Comparison of ENCODE assay signal across 8 cellular contexts in genomic region chr6:36885461-36886401, GRCh38. TPM values are rescaled to one million over a fixed set of nuclear protein-coding genes. Genes with fewer than 3 reads are reported as not detected.
DNase-seq lines count a peak whose midpoint lies in the region; ATAC-seq and TF ChIP-seq lines count a peak whose summit lies in the region.

A gene with protein sequence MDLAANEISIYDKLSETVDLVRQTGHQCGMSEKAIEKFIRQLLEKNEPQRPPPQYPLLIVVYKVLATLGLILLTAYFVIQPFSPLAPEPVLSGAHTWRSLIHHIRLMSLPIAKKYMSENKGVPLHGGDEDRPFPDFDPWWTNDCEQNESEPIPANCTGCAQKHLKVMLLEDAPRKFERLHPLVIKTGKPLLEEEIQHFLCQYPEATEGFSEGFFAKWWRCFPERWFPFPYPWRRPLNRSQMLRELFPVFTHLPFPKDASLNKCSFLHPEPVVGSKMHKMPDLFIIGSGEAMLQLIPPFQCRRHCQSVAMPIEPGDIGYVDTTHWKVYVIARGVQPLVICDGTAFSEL (plus strand): TSS chr6:36885952. CDS start chr6:36899445, 13,493 bp downstream.

- TF ChIP-seq CTCF in C4-2B (conservative IDR thresholded peaks at IDR 0.05) (peak; percentile 92), colonic mucosa (IDR thresholded peaks at IDR 0.05) (peak; percentile 67)

- peak within 1 kb of the TSS; percentile 82 to 90 for H3K9ac ChIP-seq in colonic mucosa (ENCODE audit: low read depth in 2 of 2, low read length in 2 of 2)

- intact Hi-C loops in colonic mucosa (cut with DNase I), result loop anchor here (2.0 kb wide), 1 partner anchor 133 kb away; no protein-coding TSS in a partner anchor

- H3K9me3 ChIP-seq in colonic mucosa, result no peaks in the 10 kb centered on the region

- DNase-seq in NCI-H526 (lab: John Stamatoyannopoulos, UW) (peak; percentile 97 to 98), colonic mucosa (peak; percentile 99)
- peak; percentile 98 for DNase-seq in activated CD4-positive, alpha-beta T cell treated with anti-CD3 and anti-CD28 coated beads for 48 hours
- DNase-seq in stimulated activated CD4-positive, alpha-beta T cell treated with anti-CD3 and anti-CD28 coated beads, Interleukin-1b, Interleukin-23, amount 100 ng/mL, for 4 hours (ENCODE audit: low read depth in 2 of 2), result peak; percentile 92 to 96

- H3K27me3 ChIP-seq in colonic mucosa, result no peaks in the 10 kb centered on the region
- no peaks in the 10 kb centered on the region for H3K27me3 ChIP-seq in layer of hippocampus (ENCODE audit: control insufficient read depth, insufficient read depth, low read length)

- H3K36me3 ChIP-seq in colonic mucosa, result no peaks in the 10 kb centered on the region

- ATAC-seq in GM19324 (IDR thresholded peaks at IDR 0.05; ENCODE audit: low FRiP score, unreplicated experiment), result peak; percentile 98
- peak; percentile 93 for ATAC-seq in HG03469 (IDR thresholded peaks at IDR 0.05; ENCODE audit: unreplicated experiment)

- H3K27ac ChIP-seq in C4-2B (peak within 1 kb of the TSS; percentile 77), colonic mucosa (peak within 1 kb of the TSS; percentile 62), layer of hippocampus (ENCODE audit: low read depth, low read length) (peak within 1 kb of the TSS; percentile 86)

- peak within 1 kb of the TSS; percentile 71 for H3K4me3 ChIP-seq in colonic mucosa

- no peaks in the 10 kb centered on the region for H3K4me1 ChIP-seq in colonic mucosa

RNA-seq across cellular contexts. Expression of the gene that starts here (rescaled TPM):
- total RNA-seq in colonic mucosa, result 10 to 100 TPM; 46.3 to 49.5 TPM

Comparison
In these comparisons a context has a peak if more than half of its experiments do, and no peak if none do; other contexts are left out.
1. Peak in every context shown above with its lines: DNase-seq, ATAC-seq, H3K4me3 ChIP-seq and H3K27ac ChIP-seq.